9 cellular contexts compared by ENCODE assay signal in genomic region chr12:127125607-127126259, GRCh38.
DNase-seq lines count a peak whose midpoint lies in the region; ATAC-seq, FAIRE-seq and TF ChIP-seq lines count a peak whose summit lies in the region.
"Had no signal": no experiment of that assay in that cellular context is flagged by ENCODE, and none has a peak within 500 bp of the region (broad histone marks: within the 10 kb centered on the region; RNA-seq: fewer than 3 reads in every experiment).

No MANE protein-coding gene starts in this region.

- H3K4me3 ChIP-seq in endodermal cell (ENCODE audit: low read length) (no peak overlapping the region), spleen (no peak overlapping the region)
- H3K4me3 ChIP-seq: lung had no signal

- intact Hi-C loops in posterior vena cava (cut with DNase I): no loop called here
- intact Hi-C loops in spleen (cut with DNase I; ENCODE audit: low total_unique reads): no loop called here

- H3K9me3 Mint-ChIP-seq in endodermal cell: no peaks in the 10 kb centered on the region
- H3K9me3 Mint-ChIP-seq in stimulated activated effector memory CD8-positive, alpha-beta T cell treated with anti-CD3 and anti-CD28 coated beads, Interleukin-12 subunit alpha, Interleukin-12 subunit beta, amount 100 ng/mL, for 72 hours: no peaks in the 10 kb centered on the region

- TF ChIP-seq CTCF in endodermal cell (conservative IDR thresholded peaks at IDR 0.05) (no peak), spleen (IDR thresholded peaks at IDR 0.05 in 8 of 11, conservative IDR thresholded peaks at IDR 0.05 in 3 of 11) (no peak)

- no peak for DNase-seq in GM12891 (ENCODE audit: insufficient read length, low spot score)
- DNase-seq in HT1080 (ENCODE audit: low read depth): peak; percentile 98
- peak; percentile 58 for DNase-seq in endodermal cell
- DNase-seq in stimulated activated effector memory CD8-positive, alpha-beta T cell treated with anti-CD3 and anti-CD28 coated beads, Interleukin-12 subunit alpha, Interleukin-12 subunit beta, amount 100 ng/mL, for 72 hours (ENCODE audit: low spot score in 2 of 2): peak; percentile 9 to 72
- DNase-seq in posterior vena cava (ENCODE audit: low spot score): no peak
- no peak for DNase-seq in T-helper 9 cell
- no peak for DNase-seq in spleen

- no peak overlapping the region for H3K4me3 Mint-ChIP-seq in endodermal cell
- H3K4me3 Mint-ChIP-seq in stimulated activated effector memory CD8-positive, alpha-beta T cell treated with anti-CD3 and anti-CD28 coated beads, Interleukin-12 subunit alpha, Interleukin-12 subunit beta, amount 100 ng/mL, for 72 hours: no peak overlapping the region

- ATAC-seq in GM21619 (IDR thresholded peaks at IDR 0.05; ENCODE audit: unreplicated experiment): peak; percentile 83
- ATAC-seq in stimulated activated effector memory CD8-positive, alpha-beta T cell treated with anti-CD3 and anti-CD28 coated beads, Interleukin-12 subunit alpha, Interleukin-12 subunit beta, amount 100 ng/mL, for 72 hours: peak; percentile 94

- H3K9ac ChIP-seq in endodermal cell (ENCODE audit: extremely low read depth, low read length, poor library complexity, severe bottlenecking): no peak overlapping the region

- H3K36me3 Mint-ChIP-seq in endodermal cell (ENCODE audit: low read depth): no peaks in the 10 kb centered on the region
- H3K36me3 Mint-ChIP-seq in stimulated activated effector memory CD8-positive, alpha-beta T cell treated with anti-CD3 and anti-CD28 coated beads, Interleukin-12 subunit alpha, Interleukin-12 subunit beta, amount 100 ng/mL, for 72 hours: no peaks in the 10 kb centered on the region

- H3K27me3 ChIP-seq in endodermal cell (ENCODE audit: control insufficient read depth, insufficient read depth, low read length, poor library complexity, severe bottlenecking) (no peaks in the 10 kb centered on the region), spleen (replicated peaks in 1 of 7) (no peaks in the 10 kb centered on the region)

- H3K27ac ChIP-seq in endodermal cell (ENCODE audit: low read depth, low read length) (no peak overlapping the region), spleen (no peak overlapping the region)

- TF ChIP-seq POLR2A in GM12891 (IDR thresholded peaks at IDR 0.05; ENCODE audit: low read depth, low read length) (no peak), spleen (IDR thresholded peaks at IDR 0.05) (no peak)

- H3K4me1 ChIP-seq in endodermal cell (ENCODE audit: control insufficient read depth, insufficient read depth, low read length) (no peaks in the 10 kb centered on the region), spleen (no peaks in the 10 kb centered on the region)

- H3K36me3 ChIP-seq in endodermal cell (ENCODE audit: control insufficient read depth, insufficient read depth, low read length) (no peaks in the 10 kb centered on the region), spleen (no peaks in the 10 kb centered on the region)

- peak; percentile 80 for FAIRE-seq in GM12891 (lab: Jason Lieb, UNC)

- H3K27ac Mint-ChIP-seq in endodermal cell: no peak overlapping the region
- no peak overlapping the region for H3K27ac Mint-ChIP-seq in stimulated activated effector memory CD8-positive, alpha-beta T cell treated with anti-CD3 and anti-CD28 coated beads, Interleukin-12 subunit alpha, Interleukin-12 subunit beta, amount 100 ng/mL, for 72 hours

- H3K4me1 Mint-ChIP-seq in endodermal cell: peaks cover 6% of the 10 kb centered on the region
- H3K4me1 Mint-ChIP-seq in stimulated activated effector memory CD8-positive, alpha-beta T cell treated with anti-CD3 and anti-CD28 coated beads, Interleukin-12 subunit alpha, Interleukin-12 subunit beta, amount 100 ng/mL, for 72 hours: peaks cover 12% of the 10 kb centered on the region

- WGBS in endodermal cell (ENCODE audit: insufficient coverage in 1 of 2, insufficient read length in 1 of 2), 2 experiments: 69 to 93% methylated on average over 3 of the region's 3 CpGs
- WGBS in spleen, 5 donors: 56 to 73% (median 62%) methylated on average over 3 of the region's 3 CpGs

- peaks cover 4% of the 10 kb centered on the region for H3K27me3 Mint-ChIP-seq in endodermal cell (ENCODE audit: insufficient read depth)

- H3K9me3 ChIP-seq in endodermal cell (ENCODE audit: control insufficient read depth, low read length): no peaks in the 10 kb centered on the region
- no peaks in the 10 kb centered on the region for H3K9me3 ChIP-seq in spleen

TF ChIP-seq in GM12891, 5 proteins besides CTCF, POLR2A, EP300 and RAD21:
- TF ChIP-seq POU2F2 (IDR thresholded peaks at IDR 0.05; ENCODE audit: low read depth, low read length) (0 out of 2 replicates have a peak, but pooled peaks have one; percentile 25), TAF1 (IDR thresholded peaks at IDR 0.05; ENCODE audit: low read depth, low read length) (no peak), POLR2AphosphoS5 (IDR thresholded peaks at IDR 0.05; ENCODE audit: low read depth, low read length) (no peak), SPI1 (IDR thresholded peaks at IDR 0.05; ENCODE audit: low read depth, low read length) (no peak), PAX5 (IDR thresholded peaks at IDR 0.05; ENCODE audit: insufficient read depth, low read length, severe bottlenecking) (no peak)

Comparison
In these comparisons a context has a peak if more than half of its experiments do, and no peak if none do; other contexts are left out.
1. DNase-seq: peak in HT1080 (single experiment), endodermal cell (single experiment) and stimulated activated effector memory CD8-positive, alpha-beta T cell treated with anti-CD3 and anti-CD28 coated beads, Interleukin-12 subunit alpha, Interleukin-12 subunit beta, amount 100 ng/mL, for 72 hours (2 of 2); none in GM12891 (single experiment), posterior vena cava (single experiment), T-helper 9 cell (single experiment) and spleen (single experiment).